Comparison of ENCODE assay signal across 1 cellular context in the genomic region with DNA sequence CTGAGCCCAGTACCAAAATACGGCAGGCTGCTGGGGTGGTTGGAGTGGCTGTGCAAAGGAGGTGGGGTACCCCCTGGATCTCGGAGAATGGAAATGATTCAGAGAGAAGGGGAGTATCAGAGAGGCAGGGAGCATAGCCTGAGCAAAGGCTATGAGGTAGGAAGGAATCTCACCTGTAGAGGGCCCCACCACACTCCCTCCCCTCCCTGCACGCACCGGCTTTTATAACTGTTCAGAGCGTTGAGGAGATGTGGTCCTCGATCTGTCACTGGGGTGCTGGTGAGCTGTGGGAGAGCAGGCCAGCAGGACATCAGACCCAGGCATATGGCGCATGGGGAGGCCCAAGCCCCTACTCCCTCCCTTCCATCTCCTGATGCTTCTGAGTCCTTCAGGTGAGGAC.
TF ChIP-seq lines count a peak whose summit lies in the region.

No MANE protein-coding gene starts in this region.

TF ChIP-seq in HepG2, 621 proteins besides CTCF, POLR2A, EP300 and RAD21:
- TF ChIP-seq ZNF382 (CRISPR knock-in tag; IDR thresholded peaks at IDR 0.05; ENCODE audit: borderline replicate concordance) (no peak), HNF4A (CRISPR knock-in tag; IDR thresholded peaks at IDR 0.05) (no peak), KDM5B (CRISPR knock-in tag; IDR thresholded peaks at IDR 0.05; ENCODE audit: borderline replicate concordance) (no peak), GZF1 (CRISPR knock-in tag; IDR thresholded peaks at IDR 0.05) (no peak), NR3C1 (CRISPR knock-in tag; IDR thresholded peaks at IDR 0.05) (no peak), ZNF570 (CRISPR knock-in tag; IDR thresholded peaks at IDR 0.05; ENCODE audit: borderline replicate concordance) (no peak)
- TF ChIP-seq, protein P1, sequence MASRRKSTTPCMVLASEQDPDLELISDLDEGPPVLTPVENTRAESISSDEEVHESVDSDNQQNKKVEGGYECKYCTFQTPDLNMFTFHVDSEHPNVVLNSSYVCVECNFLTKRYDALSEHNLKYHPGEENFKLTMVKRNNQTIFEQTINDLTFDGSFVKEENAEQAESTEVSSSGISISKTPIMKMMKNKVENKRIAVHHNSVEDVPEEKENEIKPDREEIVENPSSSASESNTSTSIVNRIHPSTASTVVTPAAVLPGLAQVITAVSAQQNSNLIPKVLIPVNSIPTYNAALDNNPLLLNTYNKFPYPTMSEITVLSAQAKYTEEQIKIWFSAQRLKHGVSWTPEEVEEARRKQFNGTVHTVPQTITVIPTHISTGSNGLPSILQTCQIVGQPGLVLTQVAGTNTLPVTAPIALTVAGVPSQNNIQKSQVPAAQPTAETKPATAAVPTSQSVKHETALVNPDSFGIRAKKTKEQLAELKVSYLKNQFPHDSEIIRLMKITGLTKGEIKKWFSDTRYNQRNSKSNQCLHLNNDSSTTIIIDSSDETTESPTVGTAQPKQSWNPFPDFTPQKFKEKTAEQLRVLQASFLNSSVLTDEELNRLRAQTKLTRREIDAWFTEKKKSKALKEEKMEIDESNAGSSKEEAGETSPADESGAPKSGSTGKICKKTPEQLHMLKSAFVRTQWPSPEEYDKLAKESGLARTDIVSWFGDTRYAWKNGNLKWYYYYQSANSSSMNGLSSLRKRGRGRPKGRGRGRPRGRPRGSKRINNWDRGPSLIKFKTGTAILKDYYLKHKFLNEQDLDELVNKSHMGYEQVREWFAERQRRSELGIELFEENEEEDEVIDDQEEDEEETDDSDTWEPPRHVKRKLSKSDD (CRISPR knock-in tag; IDR thresholded peaks at IDR 0.05; ENCODE audit: low read depth): no peak
- TF ChIP-seq, protein P2, sequence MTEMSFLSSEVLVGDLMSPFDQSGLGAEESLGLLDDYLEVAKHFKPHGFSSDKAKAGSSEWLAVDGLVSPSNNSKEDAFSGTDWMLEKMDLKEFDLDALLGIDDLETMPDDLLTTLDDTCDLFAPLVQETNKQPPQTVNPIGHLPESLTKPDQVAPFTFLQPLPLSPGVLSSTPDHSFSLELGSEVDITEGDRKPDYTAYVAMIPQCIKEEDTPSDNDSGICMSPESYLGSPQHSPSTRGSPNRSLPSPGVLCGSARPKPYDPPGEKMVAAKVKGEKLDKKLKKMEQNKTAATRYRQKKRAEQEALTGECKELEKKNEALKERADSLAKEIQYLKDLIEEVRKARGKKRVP (CRISPR knock-in tag; IDR thresholded peaks at IDR 0.05): no peak
TF ChIP-seq in HepG2: peak in this region for 0.
